ENCODE assay signal across 9 cellular contexts in the genomic region with DNA sequence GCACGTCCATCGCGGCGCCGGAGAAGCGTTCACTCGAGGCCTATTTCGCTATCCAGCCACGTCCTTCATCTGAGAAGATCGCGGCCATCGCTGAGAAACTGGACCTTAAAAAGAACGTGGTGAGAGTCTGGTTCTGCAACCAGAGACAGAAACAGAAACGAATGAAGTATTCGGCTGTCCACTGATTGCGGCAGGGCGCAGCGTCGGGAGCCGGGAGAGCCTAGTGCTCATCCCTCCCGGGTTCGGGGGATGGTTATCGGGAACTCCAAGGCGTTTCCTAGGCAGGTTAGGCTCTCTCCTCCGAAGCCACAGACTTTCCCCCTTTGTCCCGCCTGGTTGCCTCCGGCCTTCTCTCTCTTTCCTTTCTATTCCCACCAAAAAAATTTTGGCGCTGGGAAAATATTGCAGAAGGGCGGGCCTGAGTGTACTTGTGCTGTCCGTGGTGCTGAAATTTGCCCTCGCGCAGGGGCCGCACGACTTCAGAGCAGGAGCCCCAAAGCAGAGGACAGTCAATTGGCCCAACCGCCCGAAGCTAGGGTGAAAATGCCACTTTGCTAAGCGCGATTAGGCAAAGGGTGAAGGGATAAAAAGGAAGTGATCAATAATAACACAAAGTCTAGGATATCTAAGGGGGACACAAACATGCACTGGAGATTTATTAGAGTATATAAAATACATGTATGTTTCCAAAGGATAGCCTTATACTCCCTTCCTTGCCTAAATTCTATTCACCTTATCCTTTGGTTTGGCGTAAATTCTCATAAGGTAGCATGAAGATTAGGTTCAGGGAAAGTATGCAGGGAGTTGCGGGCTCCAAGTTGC. TPM values are rescaled to one million over a fixed set of nuclear protein-coding genes. Genes with fewer than 3 reads are reported as not detected.
DNase-seq lines count a peak whose midpoint lies in the region; ATAC-seq and TF ChIP-seq lines count a peak whose summit lies in the region.
"Had no signal": no experiment of that assay in that cellular context is flagged by ENCODE, and none has a peak within 500 bp of the region (broad histone marks: within the 10 kb centered on the region; RNA-seq: fewer than 3 reads in every experiment).

No MANE protein-coding gene starts in this region.

- H3K27ac Mint-ChIP-seq in neural crest cell (ENCODE audit: unreplicated experiment), result no peak overlapping the region

- no peak for TF ChIP-seq EP300 in gastroesophageal sphincter (IDR thresholded peaks at IDR 0.05)

- H3K36me3 Mint-ChIP-seq in neural crest cell (ENCODE audit: low read depth), result no peaks in the 10 kb centered on the region

- no peak overlapping the region for H3K27ac ChIP-seq in gastroesophageal sphincter
- H3K27ac ChIP-seq: PC-9 had no signal

- no peak for TF ChIP-seq POLR2A in gastroesophageal sphincter (IDR thresholded peaks at IDR 0.05)

- H3K4me3 ChIP-seq in gastroesophageal sphincter, result no peak overlapping the region
- H3K4me3 ChIP-seq: PC-9 had no signal

- H3K27me3 ChIP-seq in gastroesophageal sphincter, result peaks cover 99% of the 10 kb centered on the region

- ATAC-seq in gastroesophageal sphincter (no peak), GM18520 (IDR thresholded peaks at IDR 0.05; ENCODE audit: unreplicated experiment) (no peak)

- H3K36me3 ChIP-seq in gastroesophageal sphincter, result no peaks in the 10 kb centered on the region

- no peaks in the 10 kb centered on the region for H3K9me3 Mint-ChIP-seq in neural crest cell

- peaks cover 0 to 29% (median 3%) of the 10 kb centered on the region in 3 donors for H3K4me1 ChIP-seq in gastroesophageal sphincter

- TF ChIP-seq CTCF in neural crest cell (conservative IDR thresholded peaks at IDR 0.05) (no peak), gastroesophageal sphincter (IDR thresholded peaks at IDR 0.05) (no peak)

- H3K4me1 Mint-ChIP-seq in neural crest cell, result peaks cover 27% of the 10 kb centered on the region

- H3K4me3 Mint-ChIP-seq in neural crest cell, result no peak overlapping the region

- H3K27me3 Mint-ChIP-seq in neural crest cell (ENCODE audit: low read depth), result peaks cover 100% of the 10 kb centered on the region

- WGBS in gastroesophageal sphincter (ENCODE audit: low coverage in 1 of 2), 2 donors, result 5 to 6% methylated on average over 15 to 22 of the region's 40 CpGs

- no peaks in the 10 kb centered on the region for H3K9me3 ChIP-seq in gastroesophageal sphincter

- DNase-seq in GOT3 (lab: John Stamatoyannopoulos, UW), result peak; percentile 34
- peak; percentile 69 for DNase-seq in epidermal melanocyte (ENCODE audit: insufficient read length, low spot score)
- peak; percentile 78 for DNase-seq in neural crest cell (ENCODE audit: low read depth, low spot score)
- no peak for DNase-seq in SK-N-DZ (ENCODE audit: low spot score)
- no peak for DNase-seq in NCI-H146 (lab: John Stamatoyannopoulos, UW)

TF ChIP-seq in PFSK-1, 5 proteins besides CTCF, POLR2A, EP300 and RAD21:
- TF ChIP-seq FOXP2 (optimal IDR thresholded peaks at IDR 0.05; ENCODE audit: borderline replicate concordance, extremely low read depth, extremely low read length, insufficient read depth) (no peak), TAF1 (IDR thresholded peaks at IDR 0.05; ENCODE audit: borderline replicate concordance, insufficient read depth, low read length) (no peak), SIN3A (IDR thresholded peaks at IDR 0.05; ENCODE audit: borderline replicate concordance, insufficient read depth, low read length) (no peak), POLR2AphosphoS5 (IDR thresholded peaks at IDR 0.05; ENCODE audit: low read depth, low read length) (no peak)
- TF ChIP-seq, protein P1, sequence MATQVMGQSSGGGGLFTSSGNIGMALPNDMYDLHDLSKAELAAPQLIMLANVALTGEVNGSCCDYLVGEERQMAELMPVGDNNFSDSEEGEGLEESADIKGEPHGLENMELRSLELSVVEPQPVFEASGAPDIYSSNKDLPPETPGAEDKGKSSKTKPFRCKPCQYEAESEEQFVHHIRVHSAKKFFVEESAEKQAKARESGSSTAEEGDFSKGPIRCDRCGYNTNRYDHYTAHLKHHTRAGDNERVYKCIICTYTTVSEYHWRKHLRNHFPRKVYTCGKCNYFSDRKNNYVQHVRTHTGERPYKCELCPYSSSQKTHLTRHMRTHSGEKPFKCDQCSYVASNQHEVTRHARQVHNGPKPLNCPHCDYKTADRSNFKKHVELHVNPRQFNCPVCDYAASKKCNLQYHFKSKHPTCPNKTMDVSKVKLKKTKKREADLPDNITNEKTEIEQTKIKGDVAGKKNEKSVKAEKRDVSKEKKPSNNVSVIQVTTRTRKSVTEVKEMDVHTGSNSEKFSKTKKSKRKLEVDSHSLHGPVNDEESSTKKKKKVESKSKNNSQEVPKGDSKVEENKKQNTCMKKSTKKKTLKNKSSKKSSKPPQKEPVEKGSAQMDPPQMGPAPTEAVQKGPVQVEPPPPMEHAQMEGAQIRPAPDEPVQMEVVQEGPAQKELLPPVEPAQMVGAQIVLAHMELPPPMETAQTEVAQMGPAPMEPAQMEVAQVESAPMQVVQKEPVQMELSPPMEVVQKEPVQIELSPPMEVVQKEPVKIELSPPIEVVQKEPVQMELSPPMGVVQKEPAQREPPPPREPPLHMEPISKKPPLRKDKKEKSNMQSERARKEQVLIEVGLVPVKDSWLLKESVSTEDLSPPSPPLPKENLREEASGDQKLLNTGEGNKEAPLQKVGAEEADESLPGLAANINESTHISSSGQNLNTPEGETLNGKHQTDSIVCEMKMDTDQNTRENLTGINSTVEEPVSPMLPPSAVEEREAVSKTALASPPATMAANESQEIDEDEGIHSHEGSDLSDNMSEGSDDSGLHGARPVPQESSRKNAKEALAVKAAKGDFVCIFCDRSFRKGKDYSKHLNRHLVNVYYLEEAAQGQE (IDR thresholded peaks at IDR 0.05; ENCODE audit: insufficient read depth in 1 of 2, low read depth in 2 of 2, low read length in 2 of 2), result peak; percentile 95 to 96

RNA-seq across cellular contexts. Expression of a gene that starts 1.8 kb away (rescaled TPM):
- polyA plus RNA-seq in PFSK-1 (2012; ENCODE audit: insufficient read length, low read depth), result not detected
- total RNA-seq in neural crest cell (0.09 TPM in 1 of 2 replicates, not detected in the other), gastroesophageal sphincter (not detected)
- polyA plus RNA-seq in SK-N-DZ (2014; cell fraction: cytosol; rRNA removed), result not detected in 2 replicates
- not detected in 2 replicates for polyA plus RNA-seq in SK-N-DZ (2014; cell fraction: nucleus; rRNA removed)
- total RNA-seq: PC-9 had no signal

Comparison
In these comparisons a context has a peak if more than half of its experiments do, and no peak if none do; other contexts are left out.
1. DNase-seq: peak in GOT3 (single experiment), epidermal melanocyte (single experiment) and neural crest cell (single experiment); none in SK-N-DZ (single experiment) and NCI-H146 (single experiment).